Comparison of ENCODE assay signal across 23 cellular contexts in genomic region chr6:85867595-85867994, GRCh38.
"Had no signal": no experiment of that assay in that cellular context is flagged by ENCODE, and none has a peak within 500 bp of the region (broad histone marks: within the 10 kb centered on the region; RNA-seq: fewer than 3 reads in every experiment).

No MANE protein-coding gene starts in this region.

- H3K9me3 ChIP-seq: esophagus squamous epithelium, gastroesophageal sphincter, left ventricle myocardium inferior, prostate gland, tibial nerve, upper lobe of right lung had no signal

- H3K27me3 ChIP-seq: esophagus squamous epithelium, gastroesophageal sphincter, tibial nerve, upper lobe of right lung had no signal

- DNase-seq: effector memory CD4-positive, alpha-beta T cell; esophagus squamous epithelium; foreskin fibroblast; glutamatergic neuron; kidney; left cardiac atrium; left ventricle myocardium inferior; mesenchymal stem cell; midbrain; occipital lobe; retina; small intestine; stimulated activated CD4-positive, alpha-beta T cell treated with anti-CD3 and anti-CD28 coated beads, Interleukin-12 subunit alpha, Interleukin-12 subunit beta, amount 100 ng/mL, for 4 hours; stimulated activated naive CD4-positive, alpha-beta T cell; upper lobe of right lung had no signal

- H3K27ac Mint-ChIP-seq: natural killer cell treated with Interleukin-12 subunit alpha and Interleukin-12 subunit beta and Interleukin-15 and Interleukin-18, amount 100 ng/mL, for 72 hours had no signal

- H3K9me3 Mint-ChIP-seq: central memory CD8-positive, alpha-beta T cell; natural killer cell treated with Interleukin-12 subunit alpha and Interleukin-12 subunit beta and Interleukin-15 and Interleukin-18, amount 100 ng/mL, for 72 hours had no signal

- H3K36me3 ChIP-seq: esophagus squamous epithelium, gastroesophageal sphincter, left ventricle myocardium inferior, prostate gland, upper lobe of right lung had no signal

- H3K27me3 Mint-ChIP-seq: central memory CD8-positive, alpha-beta T cell; natural killer cell treated with Interleukin-12 subunit alpha and Interleukin-12 subunit beta and Interleukin-15 and Interleukin-18, amount 100 ng/mL, for 72 hours had no signal

- H3K4me3 Mint-ChIP-seq: central memory CD8-positive, alpha-beta T cell; natural killer cell treated with Interleukin-12 subunit alpha and Interleukin-12 subunit beta and Interleukin-15 and Interleukin-18, amount 100 ng/mL, for 72 hours had no signal

- H3K27ac ChIP-seq: epithelial cell of prostate, left ventricle myocardium inferior, parathyroid adenoma, prostate gland, upper lobe of right lung had no signal

- H3K9ac ChIP-seq: parathyroid adenoma had no signal

- H3K36me3 Mint-ChIP-seq: natural killer cell treated with Interleukin-12 subunit alpha and Interleukin-12 subunit beta and Interleukin-15 and Interleukin-18, amount 100 ng/mL, for 72 hours had no signal

- H3K4me1 Mint-ChIP-seq: central memory CD8-positive, alpha-beta T cell had no signal

- H3K4me3 ChIP-seq: esophagus squamous epithelium, gastroesophageal sphincter, left ventricle myocardium inferior, lung, prostate gland, tibial nerve, upper lobe of right lung had no signal

- ATAC-seq: gastroesophageal sphincter had no signal
